Comparison of ENCODE assay signal across 13 cellular contexts in the genomic region with DNA sequence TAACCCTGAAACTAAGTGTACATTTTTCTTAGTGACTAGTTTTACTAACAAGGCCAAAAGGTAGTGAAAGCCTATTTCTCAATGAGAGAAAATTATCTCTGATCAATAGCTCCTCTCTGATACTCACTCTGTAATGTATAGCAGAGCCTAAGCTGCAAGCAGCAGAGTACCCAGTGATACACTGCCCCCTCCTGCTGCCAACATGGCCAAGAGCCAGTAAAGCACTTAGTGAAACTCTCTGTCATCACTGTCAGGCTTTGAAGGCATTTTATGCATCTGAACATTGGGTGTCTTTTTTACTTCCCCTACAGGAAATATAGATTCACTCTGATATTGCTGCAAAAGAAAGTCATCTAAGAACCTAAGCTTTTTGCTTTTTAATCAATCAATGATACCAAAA.
DNase-seq lines count a peak whose midpoint lies in the region; ATAC-seq and TF ChIP-seq lines count a peak whose summit lies in the region.
"Had no signal": no experiment of that assay in that cellular context is flagged by ENCODE, and none has a peak within 500 bp of the region (broad histone marks: within the 10 kb centered on the region; RNA-seq: fewer than 3 reads in every experiment).

No MANE protein-coding gene starts in this region.

- H3K4me1 Mint-ChIP-seq in activated T-helper 2 cell treated with anti-CD3 and anti-CD28 coated beads, Interferon-gamma antibody, Interleukin-2, Interleukin-4, amounts not matched to agents 10 μg/mL and 5 μg/mL and 100 μg/mL, durations not matched to agents 14 hours and 24 hours and 36 hours (ENCODE audit: low read depth) = no peaks in the 10 kb centered on the region
- H3K4me1 Mint-ChIP-seq in activated T-helper 17 cell treated with anti-CD3 and anti-CD28 coated beads, Interleukin-2, amount 50 U/mL, for 72 hours = no peaks in the 10 kb centered on the region
- H3K4me1 Mint-ChIP-seq: activated CD4-positive, alpha-beta memory T cell treated with anti-CD3 and anti-CD28 coated beads, Interleukin-2, amount 10 ng/mL, durations not matched to agents 7 days and 5 days had no signal

- H3K9ac ChIP-seq in neural cell (ENCODE audit: low read length) = no peak overlapping the region

- no peak overlapping the region for H2AFZ ChIP-seq in neural cell (ENCODE audit: low read depth, low read length)

- H3K36me3 ChIP-seq in neural cell (ENCODE audit: insufficient read depth, low read length) = no peaks in the 10 kb centered on the region

- H3K79me2 ChIP-seq in neural cell (replicated peaks; ENCODE audit: insufficient read depth, low read length) = no peaks in the 10 kb centered on the region

- no peaks in the 10 kb centered on the region for H3F3A ChIP-seq in neural cell (ENCODE audit: insufficient read depth, low read length, poor library complexity, severe bottlenecking)

- peak; percentile 14 for TF ChIP-seq EP300 in neural cell (conservative IDR thresholded peaks at IDR 0.05; ENCODE audit: poor library complexity, severe bottlenecking)

- peak; percentile 68 for TF ChIP-seq RAD21 in neural cell (conservative IDR thresholded peaks at IDR 0.05)

- H3K27me3 Mint-ChIP-seq in activated T-helper 2 cell treated with anti-CD3 and anti-CD28 coated beads, Interferon-gamma antibody, Interleukin-2, Interleukin-4, amounts not matched to agents 10 μg/mL and 5 μg/mL and 100 μg/mL, durations not matched to agents 14 hours and 24 hours and 36 hours (ENCODE audit: low read depth) = no peaks in the 10 kb centered on the region
- H3K27me3 Mint-ChIP-seq in activated T-helper 17 cell treated with anti-CD3 and anti-CD28 coated beads, Interleukin-2, amount 50 U/mL, for 72 hours = no peaks in the 10 kb centered on the region
- H3K27me3 Mint-ChIP-seq: activated CD4-positive, alpha-beta memory T cell treated with anti-CD3 and anti-CD28 coated beads, Interleukin-2, amount 10 ng/mL, durations not matched to agents 7 days and 5 days had no signal

- peak; percentile 55 for TF ChIP-seq CTCF in neural cell (IDR thresholded peaks at IDR 0.05; ENCODE audit: poor library complexity, severe bottlenecking)

- no peak overlapping the region for H3K27ac Mint-ChIP-seq in activated T-helper 2 cell treated with anti-CD3 and anti-CD28 coated beads, Interferon-gamma antibody, Interleukin-2, Interleukin-4, amounts not matched to agents 10 μg/mL and 5 μg/mL and 100 μg/mL, durations not matched to agents 14 hours and 24 hours and 36 hours
- no peak overlapping the region for H3K27ac Mint-ChIP-seq in activated T-helper 17 cell treated with anti-CD3 and anti-CD28 coated beads, Interleukin-2, amount 50 U/mL, for 72 hours
- H3K27ac Mint-ChIP-seq: activated CD4-positive, alpha-beta memory T cell treated with anti-CD3 and anti-CD28 coated beads, Interleukin-2, amount 10 ng/mL, durations not matched to agents 7 days and 5 days; activated naive CD4-positive, alpha-beta T cell treated with anti-CD3 and anti-CD28 coated beads, Interleukin-2, amount 50 U/mL, for 72 hours had no signal

- H3K36me3 Mint-ChIP-seq in activated T-helper 2 cell treated with anti-CD3 and anti-CD28 coated beads, Interferon-gamma antibody, Interleukin-2, Interleukin-4, amounts not matched to agents 10 μg/mL and 5 μg/mL and 100 μg/mL, durations not matched to agents 14 hours and 24 hours and 36 hours (ENCODE audit: low read depth) = no peaks in the 10 kb centered on the region
- no peaks in the 10 kb centered on the region for H3K36me3 Mint-ChIP-seq in activated T-helper 17 cell treated with anti-CD3 and anti-CD28 coated beads, Interleukin-2, amount 50 U/mL, for 72 hours (ENCODE audit: low read depth)
- H3K36me3 Mint-ChIP-seq: activated naive CD4-positive, alpha-beta T cell treated with anti-CD3 and anti-CD28 coated beads, Interleukin-2, amount 50 U/mL, for 72 hours had no signal

- peaks cover 20% of the 10 kb centered on the region for H3K9me3 Mint-ChIP-seq in activated T-helper 2 cell treated with anti-CD3 and anti-CD28 coated beads, Interferon-gamma antibody, Interleukin-2, Interleukin-4, amounts not matched to agents 10 μg/mL and 5 μg/mL and 100 μg/mL, durations not matched to agents 14 hours and 24 hours and 36 hours
- peaks cover 12% of the 10 kb centered on the region for H3K9me3 Mint-ChIP-seq in activated T-helper 17 cell treated with anti-CD3 and anti-CD28 coated beads, Interleukin-2, amount 50 U/mL, for 72 hours
- H3K9me3 Mint-ChIP-seq: activated CD4-positive, alpha-beta memory T cell treated with anti-CD3 and anti-CD28 coated beads, Interleukin-2, amount 10 ng/mL, durations not matched to agents 7 days and 5 days had no signal

- H3K9me2 ChIP-seq in neural cell (ENCODE audit: insufficient read depth, low read length) = no peaks in the 10 kb centered on the region

- no peaks in the 10 kb centered on the region for H4K20me1 ChIP-seq in neural cell (ENCODE audit: insufficient read depth)

- H3K9me3 ChIP-seq in neural cell (ENCODE audit: low read length) = no peaks in the 10 kb centered on the region

- no peak overlapping the region for H3K27ac ChIP-seq in neural cell (ENCODE audit: low read length)

- intact Hi-C loops in activated T-helper 2 cell treated with anti-CD3 and anti-CD28 coated beads, Interferon-gamma antibody, Interleukin-2, Interleukin-4, amounts not matched to agents 10 μg/mL and 5 μg/mL and 100 μg/mL, durations not matched to agents 14 hours and 24 hours and 36 hours (cut with micrococcal nuclease) = no loop called here

- H3K27me3 ChIP-seq in neural cell (ENCODE audit: insufficient read depth, low read depth, low read length) = no peaks in the 10 kb centered on the region

- peak; percentile 23 for DNase-seq in HT1080 (ENCODE audit: low read depth)
- peak; percentile 57 for DNase-seq in NCI-H345 (lab: John Stamatoyannopoulos, UW)
- DNase-seq in astrocyte of the hippocampus (ENCODE audit: low read depth, low spot score) = peak; percentile 17
- DNase-seq in activated T-helper 2 cell treated with anti-CD3 and anti-CD28 coated beads, Interferon-gamma antibody, Interleukin-2, Interleukin-4, amounts not matched to agents 10 μg/mL and 5 μg/mL and 100 μg/mL, durations not matched to agents 14 hours and 24 hours and 36 hours (ENCODE audit: low spot score) = no peak
- no peak for DNase-seq in GM19238 (ENCODE audit: insufficient read length, low spot score)
- no peak for DNase-seq in stimulated activated naive CD4-positive, alpha-beta T cell treated with Interleukin-2 at 50 U/mL for 16 hours (lab: John Stamatoyannopoulos, UW)
- DNase-seq: activated CD4-positive, alpha-beta memory T cell treated with anti-CD3 and anti-CD28 coated beads, Interleukin-2, amount 10 ng/mL, durations not matched to agents 7 days and 5 days; midbrain; NCI-H187 treated with DMSO at 0.1 percent for 48 hours; retina had no signal

- H3K4me3 ChIP-seq in neural cell (ENCODE audit: low read length) = no peak overlapping the region

- ATAC-seq in activated T-helper 17 cell treated with anti-CD3 and anti-CD28 coated beads, Interleukin-2, amount 50 U/mL, for 72 hours (replicated peaks) = no peak
- ATAC-seq: activated naive CD4-positive, alpha-beta T cell treated with anti-CD3 and anti-CD28 coated beads, Interleukin-2, amount 50 U/mL, for 72 hours had no signal

- H3K4me2 ChIP-seq in neural cell (ENCODE audit: low read length) = no peak overlapping the region

- no peak overlapping the region for H3K4me3 Mint-ChIP-seq in activated T-helper 2 cell treated with anti-CD3 and anti-CD28 coated beads, Interferon-gamma antibody, Interleukin-2, Interleukin-4, amounts not matched to agents 10 μg/mL and 5 μg/mL and 100 μg/mL, durations not matched to agents 14 hours and 24 hours and 36 hours (ENCODE audit: low read depth)
- no peak overlapping the region for H3K4me3 Mint-ChIP-seq in activated T-helper 17 cell treated with anti-CD3 and anti-CD28 coated beads, Interleukin-2, amount 50 U/mL, for 72 hours
- H3K4me3 Mint-ChIP-seq: activated CD4-positive, alpha-beta memory T cell treated with anti-CD3 and anti-CD28 coated beads, Interleukin-2, amount 10 ng/mL, durations not matched to agents 7 days and 5 days had no signal

TF ChIP-seq in neural cell, 6 proteins besides CTCF, POLR2A, EP300 and RAD21:
- TF ChIP-seq SMC3 (conservative IDR thresholded peaks at IDR 0.05; ENCODE audit: poor library complexity) = peak; percentile 62
- TF ChIP-seq, protein P1, sequence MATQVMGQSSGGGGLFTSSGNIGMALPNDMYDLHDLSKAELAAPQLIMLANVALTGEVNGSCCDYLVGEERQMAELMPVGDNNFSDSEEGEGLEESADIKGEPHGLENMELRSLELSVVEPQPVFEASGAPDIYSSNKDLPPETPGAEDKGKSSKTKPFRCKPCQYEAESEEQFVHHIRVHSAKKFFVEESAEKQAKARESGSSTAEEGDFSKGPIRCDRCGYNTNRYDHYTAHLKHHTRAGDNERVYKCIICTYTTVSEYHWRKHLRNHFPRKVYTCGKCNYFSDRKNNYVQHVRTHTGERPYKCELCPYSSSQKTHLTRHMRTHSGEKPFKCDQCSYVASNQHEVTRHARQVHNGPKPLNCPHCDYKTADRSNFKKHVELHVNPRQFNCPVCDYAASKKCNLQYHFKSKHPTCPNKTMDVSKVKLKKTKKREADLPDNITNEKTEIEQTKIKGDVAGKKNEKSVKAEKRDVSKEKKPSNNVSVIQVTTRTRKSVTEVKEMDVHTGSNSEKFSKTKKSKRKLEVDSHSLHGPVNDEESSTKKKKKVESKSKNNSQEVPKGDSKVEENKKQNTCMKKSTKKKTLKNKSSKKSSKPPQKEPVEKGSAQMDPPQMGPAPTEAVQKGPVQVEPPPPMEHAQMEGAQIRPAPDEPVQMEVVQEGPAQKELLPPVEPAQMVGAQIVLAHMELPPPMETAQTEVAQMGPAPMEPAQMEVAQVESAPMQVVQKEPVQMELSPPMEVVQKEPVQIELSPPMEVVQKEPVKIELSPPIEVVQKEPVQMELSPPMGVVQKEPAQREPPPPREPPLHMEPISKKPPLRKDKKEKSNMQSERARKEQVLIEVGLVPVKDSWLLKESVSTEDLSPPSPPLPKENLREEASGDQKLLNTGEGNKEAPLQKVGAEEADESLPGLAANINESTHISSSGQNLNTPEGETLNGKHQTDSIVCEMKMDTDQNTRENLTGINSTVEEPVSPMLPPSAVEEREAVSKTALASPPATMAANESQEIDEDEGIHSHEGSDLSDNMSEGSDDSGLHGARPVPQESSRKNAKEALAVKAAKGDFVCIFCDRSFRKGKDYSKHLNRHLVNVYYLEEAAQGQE (IDR thresholded peaks at IDR 0.05; ENCODE audit: borderline replicate concordance) = no peak

Comparison
In these comparisons a context has a peak if more than half of its experiments do, and no peak if none do; other contexts are left out.
1. DNase-seq: peak in HT1080 (single experiment), NCI-H345 (single experiment) and astrocyte of the hippocampus (single experiment); none in activated T-helper 2 cell treated with anti-CD3 and anti-CD28 coated beads, Interferon-gamma antibody, Interleukin-2, Interleukin-4, amounts not matched to agents 10 μg/mL and 5 μg/mL and 100 μg/mL, durations not matched to agents 14 hours and 24 hours and 36 hours (single experiment), GM19238 (single experiment) and stimulated activated naive CD4-positive, alpha-beta T cell treated with Interleukin-2 at 50 U/mL for 16 hours (single experiment).